8 cellular contexts compared by ENCODE assay signal in the genomic region with DNA sequence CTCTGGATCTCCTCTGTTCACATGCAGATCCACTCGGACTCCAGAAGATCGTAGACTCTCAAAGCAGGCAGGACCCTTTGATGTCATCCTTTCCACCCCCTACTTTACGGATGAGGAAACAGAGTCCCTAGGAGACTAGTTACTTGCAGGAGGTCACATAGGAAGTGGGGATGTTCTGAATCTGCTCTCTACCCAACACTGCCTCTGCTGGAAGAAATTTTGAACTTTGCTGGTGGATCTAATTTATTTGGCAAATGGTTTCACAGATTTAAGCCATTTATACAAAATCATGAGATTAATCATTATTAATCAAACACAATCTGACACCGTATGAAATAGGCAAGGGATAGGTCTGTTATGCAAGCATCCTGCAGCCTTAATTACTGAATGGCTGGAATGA. TPM values are rescaled to one million over a fixed set of nuclear protein-coding genes. Genes with fewer than 3 reads are reported as not detected.
DNase-seq lines count a peak whose midpoint lies in the region; ATAC-seq and TF ChIP-seq lines count a peak whose summit lies in the region.

No MANE protein-coding gene starts in this region.

- TF ChIP-seq CTCF in AG04449 (IDR thresholded peaks at IDR 0.05; ENCODE audit: insufficient read depth, low read length, missing control alignments) (peak; percentile 50), HCT116 (IDR thresholded peaks at IDR 0.05 in 2 of 3, conservative IDR thresholded peaks at IDR 0.05 in 1 of 3; ENCODE audit: borderline replicate concordance in 1 of 3, insufficient read depth in 1 of 3, low read depth in 2 of 3, low read length in 2 of 3) (peak; percentile 42 to 59 (median 49); a peak in 4 of 6 replicates), WI38 (IDR thresholded peaks at IDR 0.05; ENCODE audit: low read depth, low read length) (peak; percentile 30; the same call in 1 of the 2 replicates)

- DNase-seq in AG04449 (ENCODE audit: low read depth, low spot score) (no peak), HCT116 (ENCODE audit: low read depth, low spot score) (no peak), iris pigment epithelial cell (ENCODE audit: low read depth) (peak; percentile 36), activated gamma-delta T cell treated with Interleukin-2 at 50 U/mL for 16 hours (no peak)
- no peak for DNase-seq in activated CD8-positive, alpha-beta memory T cell treated with anti-CD3 and anti-CD28 coated beads, Interleukin-2, amount 10 ng/mL, durations not matched to agents 7 days and 5 days

- TF ChIP-seq POLR2A in HCT116 (IDR thresholded peaks at IDR 0.05; ENCODE audit: borderline replicate concordance, extremely low read depth, insufficient read depth, insufficient read length), result no peak

- no peaks in the 10 kb centered on the region for H3K79me2 ChIP-seq in HCT116 (ENCODE audit: insufficient read depth, low read length)

- H3K36me3 ChIP-seq in HCT116 (ENCODE audit: control insufficient read depth in 1 of 2, insufficient read depth in 2 of 2, low read length in 2 of 2), result no peaks in the 10 kb centered on the region

- H3K4me2 ChIP-seq in HCT116 (ENCODE audit: low read length), result no peak overlapping the region

- POLR2A ChIA-PET in AG04449 (lab: Yijun Ruan, JAX) (no interaction called here), HCT116 (lab: Charles Lee) (interaction anchor here (1.8 kb wide), 1 partner anchor 759 kb away, joined by 5 read pairs; no protein-coding TSS in a partner anchor)

- H3K9me3 Mint-ChIP-seq in activated CD8-positive, alpha-beta memory T cell treated with anti-CD3 and anti-CD28 coated beads, Interleukin-2, amount 10 ng/mL, durations not matched to agents 7 days and 5 days (ENCODE audit: low read depth), result no peaks in the 10 kb centered on the region

- CTCF ChIA-PET in AG04449 (lab: Yijun Ruan, JAX) (interaction anchor here (0.7 to 4.7 kb wide), 68 partner anchors 9 to 1023 kb away, joined by 3 to 189 read pairs (median 4); a partner anchor contains a TSS), HCT116 (lab: Charles Lee) (interaction anchor here (0.8 to 3.0 kb wide), 15 partner anchors 8 to 1017 kb away, joined by 3 to 40 read pairs (median 5); a partner anchor contains a TSS)
- CTCF ChIA-PET in activated CD8-positive, alpha-beta memory T cell treated with anti-CD3 and anti-CD28 coated beads, Interleukin-2, amount 10 ng/mL, durations not matched to agents 7 days and 5 days (lab: Charles Lee), result interaction anchor here (0.8 to 3.1 kb wide), 17 partner anchors 11 to 994 kb away, joined by 3 to 37 read pairs (median 4); no protein-coding TSS in a partner anchor

- no peak overlapping the region for H3K4me3 Mint-ChIP-seq in activated CD8-positive, alpha-beta memory T cell treated with anti-CD3 and anti-CD28 coated beads, Interleukin-2, amount 10 ng/mL, durations not matched to agents 7 days and 5 days

- no peaks in the 10 kb centered on the region for H4K20me1 ChIP-seq in HCT116 (ENCODE audit: insufficient read depth)

- no peak overlapping the region for H3K4me3 ChIP-seq in AG04449 (ENCODE audit: low read depth, low read length)
- H3K4me3 ChIP-seq in HCT116 (replicated peaks in 1 of 2; ENCODE audit: low read depth in 1 of 2, low read length in 2 of 2), result no peak overlapping the region
- H3K4me3 ChIP-seq in WI38 (ENCODE audit: low read depth, low read length), result no peak overlapping the region

- no peaks in the 10 kb centered on the region for H3K9me2 ChIP-seq in HCT116 (ENCODE audit: insufficient read depth)

- RAD21 ChIA-PET in HCT116 (lab: Charles Lee; ENCODE audit: low non-redundant PET in 1 of 2, low total read pairs in 2 of 2, uncharacterized antibody in 2 of 2, unreplicated experiment in 2 of 2), result no interaction called here

- no peaks in the 10 kb centered on the region for H3K4me1 ChIP-seq in HCT116 (ENCODE audit: control insufficient read depth in 1 of 2, insufficient read depth in 2 of 2, low read length in 2 of 2)

- no peaks in the 10 kb centered on the region for H3K9me3 ChIP-seq in HCT116 (ENCODE audit: control insufficient read depth in 1 of 2, insufficient read depth in 1 of 2, low read depth in 1 of 2, low read length in 2 of 2)

- peaks cover 23% of the 10 kb centered on the region for H3K27me3 Mint-ChIP-seq in activated CD8-positive, alpha-beta memory T cell treated with anti-CD3 and anti-CD28 coated beads, Interleukin-2, amount 10 ng/mL, durations not matched to agents 7 days and 5 days

- BruUV-seq in HCT116 (replicated peaks; lab: Mats Ljungman, UMichigan), result no TSS peak

- H3K27ac ChIP-seq in HCT116 (ENCODE audit: low read depth, low read length), result no peak overlapping the region

- no peak overlapping the region for H3K27ac Mint-ChIP-seq in activated CD8-positive, alpha-beta memory T cell treated with anti-CD3 and anti-CD28 coated beads, Interleukin-2, amount 10 ng/mL, durations not matched to agents 7 days and 5 days

- TF ChIP-seq RAD21 in HCT116 (IDR thresholded peaks at IDR 0.05; ENCODE audit: low read depth), result peak; percentile 61

- no peak overlapping the region for H3K9ac ChIP-seq in HCT116 (ENCODE audit: low read length)

- no peak overlapping the region for H2AFZ ChIP-seq in HCT116 (ENCODE audit: low read depth, low read length, poor library complexity, severe bottlenecking)

- peaks cover 12% of the 10 kb centered on the region for H3K4me1 Mint-ChIP-seq in activated CD8-positive, alpha-beta memory T cell treated with anti-CD3 and anti-CD28 coated beads, Interleukin-2, amount 10 ng/mL, durations not matched to agents 7 days and 5 days

- ATAC-seq in HCT116, result peak; percentile 44
- ATAC-seq in activated CD8-positive, alpha-beta memory T cell treated with anti-CD3 and anti-CD28 coated beads, Interleukin-2, amount 10 ng/mL, durations not matched to agents 7 days and 5 days, result no peak
- ATAC-seq in GM18868 (IDR thresholded peaks at IDR 0.05; ENCODE audit: unreplicated experiment), result no peak
- no peak for ATAC-seq in HG03520 (IDR thresholded peaks at IDR 0.05; ENCODE audit: unreplicated experiment)

- intact Hi-C loops in HCT116 (cut with micrococcal nuclease), result loop anchor here (1.0 to 10.0 kb wide), 10 partner anchors 166 to 994 kb away; no protein-coding TSS in a partner anchor

- no peaks in the 10 kb centered on the region for H3K36me3 Mint-ChIP-seq in activated CD8-positive, alpha-beta memory T cell treated with anti-CD3 and anti-CD28 coated beads, Interleukin-2, amount 10 ng/mL, durations not matched to agents 7 days and 5 days

- no peaks in the 10 kb centered on the region for H3K27me3 ChIP-seq in HCT116 (ENCODE audit: insufficient read depth, low read length)

TF ChIP-seq in HCT116, 20 proteins besides CTCF, POLR2A, EP300 and RAD21:
- TF ChIP-seq, protein P1, sequence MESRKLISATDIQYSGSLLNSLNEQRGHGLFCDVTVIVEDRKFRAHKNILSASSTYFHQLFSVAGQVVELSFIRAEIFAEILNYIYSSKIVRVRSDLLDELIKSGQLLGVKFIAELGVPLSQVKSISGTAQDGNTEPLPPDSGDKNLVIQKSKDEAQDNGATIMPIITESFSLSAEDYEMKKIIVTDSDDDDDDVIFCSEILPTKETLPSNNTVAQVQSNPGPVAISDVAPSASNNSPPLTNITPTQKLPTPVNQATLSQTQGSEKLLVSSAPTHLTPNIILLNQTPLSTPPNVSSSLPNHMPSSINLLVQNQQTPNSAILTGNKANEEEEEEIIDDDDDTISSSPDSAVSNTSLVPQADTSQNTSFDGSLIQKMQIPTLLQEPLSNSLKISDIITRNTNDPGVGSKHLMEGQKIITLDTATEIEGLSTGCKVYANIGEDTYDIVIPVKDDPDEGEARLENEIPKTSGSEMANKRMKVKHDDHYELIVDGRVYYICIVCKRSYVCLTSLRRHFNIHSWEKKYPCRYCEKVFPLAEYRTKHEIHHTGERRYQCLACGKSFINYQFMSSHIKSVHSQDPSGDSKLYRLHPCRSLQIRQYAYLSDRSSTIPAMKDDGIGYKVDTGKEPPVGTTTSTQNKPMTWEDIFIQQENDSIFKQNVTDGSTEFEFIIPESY (IDR thresholded peaks at IDR 0.05; ENCODE audit: extremely low read depth, insufficient replicate concordance, low read length), result no peak
- TF ChIP-seq FOSL1 (IDR thresholded peaks at IDR 0.05; ENCODE audit: low read depth), result no peak
- no peak for TF ChIP-seq EGR1 (IDR thresholded peaks at IDR 0.05; ENCODE audit: low read depth)
- no peak for TF ChIP-seq POLR2AphosphoS5 (IDR thresholded peaks at IDR 0.05; ENCODE audit: low read depth, low read length)
- no peak for TF ChIP-seq SRF (IDR thresholded peaks at IDR 0.05; ENCODE audit: low read depth)
- no peak for TF ChIP-seq CEBPB (IDR thresholded peaks at IDR 0.05; ENCODE audit: low read depth)
- no peak for TF ChIP-seq TCF7L2 (IDR thresholded peaks at IDR 0.05; ENCODE audit: borderline replicate concordance, extremely low read depth, insufficient read depth, insufficient read length)
- TF ChIP-seq, protein P2, sequence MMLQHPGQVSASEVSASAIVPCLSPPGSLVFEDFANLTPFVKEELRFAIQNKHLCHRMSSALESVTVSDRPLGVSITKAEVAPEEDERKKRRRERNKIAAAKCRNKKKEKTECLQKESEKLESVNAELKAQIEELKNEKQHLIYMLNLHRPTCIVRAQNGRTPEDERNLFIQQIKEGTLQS (IDR thresholded peaks at IDR 0.05), result no peak
- no peak for TF ChIP-seq YY1 (IDR thresholded peaks at IDR 0.05; ENCODE audit: extremely low read depth, insufficient replicate concordance, low read depth, low read length)
- TF ChIP-seq ZNF274 (IDR thresholded peaks at IDR 0.05; ENCODE audit: low read depth, low read length), result no peak
- TF ChIP-seq, protein P3, sequence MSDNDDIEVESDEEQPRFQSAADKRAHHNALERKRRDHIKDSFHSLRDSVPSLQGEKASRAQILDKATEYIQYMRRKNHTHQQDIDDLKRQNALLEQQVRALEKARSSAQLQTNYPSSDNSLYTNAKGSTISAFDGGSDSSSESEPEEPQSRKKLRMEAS (IDR thresholded peaks at IDR 0.05), result no peak
- TF ChIP-seq EZH2 (IDR thresholded peaks at IDR 0.05), result no peak
TF ChIP-seq in HCT116: peak in this region for 0.

RNA-seq across cellular contexts. Expression of a gene that starts 55.0 kb away (rescaled TPM):
- 18.9 TPM for total RNA-seq in HCT116 (2021; ENCODE audit: unreplicated experiment)
- polyA plus RNA-seq in HCT116 (2012), result 7.6 and 8.9 TPM in 2 replicates
- 10 to 100 TPM; 40.1 to 44.8 TPM for total RNA-seq in activated CD8-positive, alpha-beta memory T cell treated with anti-CD3 and anti-CD28 coated beads, Interleukin-2, amount 10 ng/mL, durations not matched to agents 7 days and 5 days
